1 cellular context compared by ENCODE assay signal in the genomic region with DNA sequence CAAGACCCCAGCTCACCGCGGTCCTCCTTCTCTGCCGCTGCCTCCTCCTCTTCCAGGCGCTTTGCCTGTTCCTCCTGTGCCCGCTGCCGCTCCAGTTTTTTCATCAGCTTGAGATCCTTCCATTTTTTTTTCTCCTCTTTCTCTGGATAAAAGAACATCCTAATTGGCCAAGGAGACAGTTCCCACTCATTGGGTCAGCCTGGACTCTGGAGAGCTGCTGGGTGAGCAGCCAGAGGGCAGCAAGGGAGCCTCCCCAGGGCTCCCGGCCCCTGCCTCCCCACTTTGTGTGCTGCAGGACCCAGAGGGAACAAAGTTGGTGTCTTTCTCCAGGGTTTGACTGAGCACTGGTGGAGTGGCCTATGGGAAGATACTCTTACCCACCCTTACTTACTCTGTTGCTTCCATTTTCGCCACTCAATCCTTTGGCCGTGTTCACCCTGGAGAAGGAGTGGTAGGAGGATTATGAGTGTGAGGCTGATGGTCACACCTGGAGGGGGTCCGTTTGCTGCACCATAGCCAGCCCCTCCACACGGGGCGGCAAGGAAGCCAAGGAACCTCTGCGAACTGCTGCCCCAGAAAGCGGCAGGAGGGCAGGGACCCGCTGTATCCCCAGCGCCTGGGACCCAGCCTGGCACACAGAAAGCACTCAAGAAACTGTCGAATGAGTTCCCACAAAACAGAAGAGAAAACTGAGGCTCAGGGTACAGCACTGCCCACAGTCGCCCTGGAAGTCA.
TF ChIP-seq lines count a peak whose summit lies in the region.

No MANE protein-coding gene starts in this region.

TF ChIP-seq in IMR-90, 13 proteins besides CTCF, POLR2A, EP300 and RAD21 (continued from another document):
- TF ChIP-seq CHD1 (IDR thresholded peaks at IDR 0.05; ENCODE audit: low read depth, low read length): no peak
- TF ChIP-seq, protein P1, sequence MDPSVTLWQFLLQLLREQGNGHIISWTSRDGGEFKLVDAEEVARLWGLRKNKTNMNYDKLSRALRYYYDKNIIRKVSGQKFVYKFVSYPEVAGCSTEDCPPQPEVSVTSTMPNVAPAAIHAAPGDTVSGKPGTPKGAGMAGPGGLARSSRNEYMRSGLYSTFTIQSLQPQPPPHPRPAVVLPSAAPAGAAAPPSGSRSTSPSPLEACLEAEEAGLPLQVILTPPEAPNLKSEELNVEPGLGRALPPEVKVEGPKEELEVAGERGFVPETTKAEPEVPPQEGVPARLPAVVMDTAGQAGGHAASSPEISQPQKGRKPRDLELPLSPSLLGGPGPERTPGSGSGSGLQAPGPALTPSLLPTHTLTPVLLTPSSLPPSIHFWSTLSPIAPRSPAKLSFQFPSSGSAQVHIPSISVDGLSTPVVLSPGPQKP (IDR thresholded peaks at IDR 0.05; ENCODE audit: borderline replicate concordance, low read depth, low read length): no peak
- no peak for TF ChIP-seq NFE2L2 (IDR thresholded peaks at IDR 0.05; ENCODE audit: low read depth, low read length)
- no peak for TF ChIP-seq MXI1 (IDR thresholded peaks at IDR 0.05; ENCODE audit: borderline replicate concordance, low read depth, low read length)
- no peak for TF ChIP-seq BHLHE40 (IDR thresholded peaks at IDR 0.05; ENCODE audit: low read depth, low read length)
- no peak for TF ChIP-seq RCOR1 (IDR thresholded peaks at IDR 0.05; ENCODE audit: insufficient replicate concordance, low read length)
- no peak for TF ChIP-seq USF2 (IDR thresholded peaks at IDR 0.05; ENCODE audit: low read depth, low read length)
- TF ChIP-seq CEBPB (IDR thresholded peaks at IDR 0.05; ENCODE audit: low read depth, low read length): no peak
